26 cellular contexts compared by ENCODE assay signal in genomic region chr13:21917046-21918010, GRCh38.
"Had no signal": no experiment of that assay in that cellular context is flagged by ENCODE, and none has a peak within 500 bp of the region (broad histone marks: within the 10 kb centered on the region; RNA-seq: fewer than 3 reads in every experiment).

No MANE protein-coding gene starts in this region.

- H3K4me1 Mint-ChIP-seq: activated CD4-positive, alpha-beta memory T cell treated with anti-CD3 and anti-CD28 coated beads, Interleukin-2, amount 10 ng/mL, durations not matched to agents 7 days and 5 days; activated CD4-positive, alpha-beta T cell treated with anti-CD3 and anti-CD28 coated beads, Interleukin-2, amount 10 ng/mL, durations not matched to agents 24 days and 14 days; activated naive CD8-positive, alpha-beta T cell treated with anti-CD3 and anti-CD28 coated beads, Interleukin-2, amount 50 U/mL, for 24 hours; natural killer cell had no signal

- H3K27me3 ChIP-seq: left lung, upper lobe of left lung had no signal

- H3K9me3 Mint-ChIP-seq: activated CD4-positive, alpha-beta memory T cell treated with anti-CD3 and anti-CD28 coated beads, Interleukin-2, amount 10 ng/mL, durations not matched to agents 7 days and 5 days; brain; natural killer cell had no signal

- H3K4me1 ChIP-seq: left lung, upper lobe of left lung had no signal

- H3K9me3 ChIP-seq: left lung, upper lobe of left lung had no signal

- FAIRE-seq: kidney had no signal

- H3K27ac Mint-ChIP-seq: activated CD4-positive, alpha-beta memory T cell treated with anti-CD3 and anti-CD28 coated beads, Interleukin-2, amount 10 ng/mL, durations not matched to agents 7 days and 5 days; activated CD4-positive, alpha-beta T cell treated with anti-CD3 and anti-CD28 coated beads, Interleukin-2, amount 10 ng/mL, durations not matched to agents 24 days and 14 days; activated naive CD8-positive, alpha-beta T cell treated with anti-CD3 and anti-CD28 coated beads, Interleukin-2, amount 50 U/mL, for 24 hours; natural killer cell; progenitor cell of endocrine pancreas had no signal

- H3K27ac ChIP-seq: left lung, upper lobe of left lung, VCaP had no signal

- H3K27me3 Mint-ChIP-seq: activated CD4-positive, alpha-beta memory T cell treated with anti-CD3 and anti-CD28 coated beads, Interleukin-2, amount 10 ng/mL, durations not matched to agents 7 days and 5 days; activated CD4-positive, alpha-beta T cell treated with anti-CD3 and anti-CD28 coated beads, Interleukin-2, amount 10 ng/mL, durations not matched to agents 24 days and 14 days; activated naive CD8-positive, alpha-beta T cell treated with anti-CD3 and anti-CD28 coated beads, Interleukin-2, amount 50 U/mL, for 24 hours; progenitor cell of endocrine pancreas had no signal

- H3K36me3 Mint-ChIP-seq: brain, natural killer cell had no signal

- H3K36me3 ChIP-seq: left lung, upper lobe of left lung had no signal

- ATAC-seq: activated CD4-positive, CD25-positive, alpha-beta regulatory T cell treated with anti-CD3 and anti-CD28 coated beads, Interleukin-2, amount 50 U/mL, for 24 hours; activated naive CD8-positive, alpha-beta T cell treated with anti-CD3 and anti-CD28 coated beads, Interleukin-2, amount 50 U/mL, for 24 hours; left lung; natural killer cell had no signal

- H3K4me3 Mint-ChIP-seq: activated CD4-positive, alpha-beta memory T cell treated with anti-CD3 and anti-CD28 coated beads, Interleukin-2, amount 10 ng/mL, durations not matched to agents 7 days and 5 days; activated CD4-positive, alpha-beta T cell treated with anti-CD3 and anti-CD28 coated beads, Interleukin-2, amount 10 ng/mL, durations not matched to agents 24 days and 14 days; activated naive CD8-positive, alpha-beta T cell treated with anti-CD3 and anti-CD28 coated beads, Interleukin-2, amount 50 U/mL, for 24 hours; brain; natural killer cell had no signal

- DNase-seq: activated CD4-positive, alpha-beta memory T cell treated with anti-CD3 and anti-CD28 coated beads, Interleukin-2, amount 10 ng/mL, durations not matched to agents 7 days and 5 days; activated CD4-positive, alpha-beta T cell treated with anti-CD3 and anti-CD28 coated beads, Interleukin-2, amount 10 ng/mL, durations not matched to agents 24 days and 14 days; activated gamma-delta T cell; activated naive CD4-positive, alpha-beta T cell treated with anti-CD3 and anti-CD28 coated beads, Interleukin-2, amount 50 U/mL, for 16 hours; activated naive CD8-positive, alpha-beta T cell treated with anti-CD3 and anti-CD28 coated beads, Interleukin-2, amount 50 U/mL, for 24 hours; activated T-cell treated with anti-CD3 and anti-CD28 coated beads for 4 hours; anterior cingulate cortex; caudate nucleus; dermis blood vessel endothelial cell; effector CD8-positive, alpha-beta T cell; erythroblast; foreskin melanocyte; kidney; left lung; mammary epithelial cell; midbrain; natural killer cell; retina; stimulated activated CD4-positive, alpha-beta T cell treated with anti-CD3 and anti-CD28 coated beads, Interleukin-4, amount 100 ng/mL, for 24 hours; stimulated activated naive CD4-positive, alpha-beta T cell treated with Interleukin-2 at 50 U/mL for 16 hours; T-helper 2 cell; upper lobe of left lung had no signal

- H3K4me3 ChIP-seq: left lung, upper lobe of left lung had no signal
